8 cellular contexts compared by ENCODE assay signal in genomic region chr12:8081921-8082577, GRCh38. TPM values are rescaled to one million over a fixed set of nuclear protein-coding genes. Genes with fewer than 3 reads are reported as not detected.
DNase-seq lines count a peak whose midpoint lies in the region; ATAC-seq and TF ChIP-seq lines count a peak whose summit lies in the region.

Gene NECAP1 (plus strand): TSS chr12:8082274. CDS start chr12:8082289, 15 bp downstream.

- H3K9me3 ChIP-seq in smooth muscle cell (replicated peaks; ENCODE audit: low read depth), result no peaks in the 10 kb centered on the region

- H3K4me3 ChIP-seq in AG04449 (ENCODE audit: low read depth, low read length) (peak within 1 kb of the TSS; percentile 99), cardiac fibroblast (replicated peaks in 1 of 2; ENCODE audit: low read depth in 2 of 2, low read length in 2 of 2) (peak within 1 kb of the TSS; percentile 88 to 94), smooth muscle cell (peak within 1 kb of the TSS; percentile 90)

- CTCF ChIA-PET in AG04449 (lab: Yijun Ruan, JAX), result interaction anchor here (0.7 to 1.4 kb wide), 5 partner anchors 27 to 156 kb away, joined by 3 to 5 read pairs (median 3); no protein-coding TSS in a partner anchor
- CTCF ChIA-PET in WTC11 (lab: Charles Lee), result no interaction called here

- H3K36me3 Mint-ChIP-seq in WTC11, result no peaks in the 10 kb centered on the region

- peaks cover 46% of the 10 kb centered on the region for H3K79me2 ChIP-seq in smooth muscle cell (ENCODE audit: low read depth)

- no peaks in the 10 kb centered on the region for H3K27me3 ChIP-seq in smooth muscle cell (ENCODE audit: low read depth)

- H3K9me3 Mint-ChIP-seq in WTC11, result no peaks in the 10 kb centered on the region

- peak within 1 kb of the TSS; percentile 93 for H3K9ac ChIP-seq in smooth muscle cell (ENCODE audit: low read depth)

- WGBS in smooth muscle cell (ENCODE audit: low lambda C conversion rate), result under 1% methylated on average over 49 of the region's 49 CpGs

- POLR2A ChIA-PET in AG04449 (lab: Yijun Ruan, JAX), result no interaction called here
- POLR2A ChIA-PET in WTC11 (lab: Charles Lee), result interaction anchor here (0.6 kb wide), 1 partner anchor 421 kb away, joined by 3 read pairs; no protein-coding TSS in a partner anchor

- H3F3A ChIP-seq in smooth muscle cell (ENCODE audit: low read depth), result no peaks in the 10 kb centered on the region

- peak within 1 kb of the TSS; percentile 81 for H2AFZ ChIP-seq in smooth muscle cell (ENCODE audit: low read depth)

- peak within 1 kb of the TSS; percentile 77 for H3K27ac ChIP-seq in smooth muscle cell (ENCODE audit: low read depth)

- H3K4me2 ChIP-seq in smooth muscle cell, result peak within 1 kb of the TSS; percentile 90

- no peaks in the 10 kb centered on the region; the same call in 1 of the 2 replicates for H3K27me3 Mint-ChIP-seq in WTC11 (ENCODE audit: low read depth)

- H3K4me1 Mint-ChIP-seq in WTC11, result peaks cover 35% of the 10 kb centered on the region

- H3K27ac Mint-ChIP-seq in WTC11, result peak within 1 kb of the TSS; percentile 98

- H3K36me3 ChIP-seq in smooth muscle cell (ENCODE audit: low read depth), result no peaks in the 10 kb centered on the region

- peak within 1 kb of the TSS; percentile 96 for H3K4me3 Mint-ChIP-seq in WTC11

- H3K4me1 ChIP-seq in smooth muscle cell (ENCODE audit: low read depth), result peaks cover 10% of the 10 kb centered on the region

- ATAC-seq in GM18907 (IDR thresholded peaks at IDR 0.05; ENCODE audit: unreplicated experiment), result peak; percentile 92
- peak; percentile 93 for ATAC-seq in HG03159 (IDR thresholded peaks at IDR 0.05; ENCODE audit: unreplicated experiment)
- ATAC-seq in WTC11, result peak; percentile 91

- TF ChIP-seq CTCF in AG04449 (IDR thresholded peaks at IDR 0.05; ENCODE audit: insufficient read depth, low read length, missing control alignments), result no peak
- no peak for TF ChIP-seq CTCF in WTC11 (IDR thresholded peaks at IDR 0.05)
- TF ChIP-seq CTCF in cardiac fibroblast (IDR thresholded peaks at IDR 0.05; ENCODE audit: low read depth, low read length), result no peak
- no peak for TF ChIP-seq CTCF in smooth muscle cell (IDR thresholded peaks at IDR 0.05; ENCODE audit: borderline replicate concordance, insufficient read depth, poor library complexity, severe bottlenecking)

- peaks cover 5% of the 10 kb centered on the region for H4K20me1 ChIP-seq in smooth muscle cell (ENCODE audit: low read depth)

- DNase-seq in AG04449 (ENCODE audit: low read depth, low spot score) (peak; percentile 78), NCI-H2227 treated with DMSO at 0.1 percent for 48 hours (lab: John Stamatoyannopoulos, UW) (peak; percentile 90), WTC11 (ENCODE audit: low spot score) (peak; percentile 95), cardiac fibroblast (ENCODE audit: low read depth in 2 of 2) (peak; percentile 96 to 98), iPS-NIHi7 (ENCODE audit: extremely low spot score) (peak; percentile 95), smooth muscle cell (lab: John Stamatoyannopoulos, UW; ENCODE audit: unreplicated experiment) (peak; percentile 67)

TF ChIP-seq in WTC11, 78 proteins besides CTCF, POLR2A, EP300 and RAD21 (continues in another document):
- TF ChIP-seq FOXP1 (CRISPR knock-in tag; IDR thresholded peaks at IDR 0.05; ENCODE audit: borderline replicate concordance) (peak; percentile 72), MYBL2 (CRISPR knock-in tag; IDR thresholded peaks at IDR 0.05) (peak; percentile 78; the same call in 1 of the 2 replicates), GABPB1 (CRISPR knock-in tag; IDR thresholded peaks at IDR 0.05) (peak; percentile 93), ZBTB43 (CRISPR knock-in tag; IDR thresholded peaks at IDR 0.05) (0 out of 2 replicates have a peak, but pooled peaks have one; percentile 18), FOXK1 (CRISPR knock-in tag; IDR thresholded peaks at IDR 0.05) (peak; percentile 91), ATF3 (CRISPR knock-in tag; conservative IDR thresholded peaks at IDR 0.05) (peak; percentile 65; the same call in 1 of the 2 replicates), USF1 (CRISPR knock-in tag; IDR thresholded peaks at IDR 0.05) (peak; percentile 33; the same call in 1 of the 2 replicates), ETV6 (CRISPR knock-in tag; IDR thresholded peaks at IDR 0.05) (peak; percentile 82), CREM (CRISPR knock-in tag; IDR thresholded peaks at IDR 0.05) (peak; percentile 93), IRF1 (CRISPR knock-in tag; IDR thresholded peaks at IDR 0.05) (0 out of 2 replicates have a peak, but pooled peaks have one; percentile 7), TEAD1 (CRISPR knock-in tag; IDR thresholded peaks at IDR 0.05) (peak; percentile 19; the same call in 1 of the 2 replicates), MAX (CRISPR knock-in tag; IDR thresholded peaks at IDR 0.05) (peak; percentile 86), ARID4B (CRISPR knock-in tag; IDR thresholded peaks at IDR 0.05; ENCODE audit: borderline replicate concordance) (peak; percentile 54; the same call in 1 of the 2 replicates), ZNF232 (CRISPR knock-in tag; IDR thresholded peaks at IDR 0.05) (no peak), E2F5 (CRISPR knock-in tag; IDR thresholded peaks at IDR 0.05) (peak; percentile 65; the same call in 1 of the 2 replicates), ZBTB21 (CRISPR knock-in tag; IDR thresholded peaks at IDR 0.05; ENCODE audit: borderline replicate concordance) (peak; percentile 88)

RNA-seq across cellular contexts. Expression of gene NECAP1, which starts in this region (rescaled TPM):
- total RNA-seq in WTC11 (2021) (23.6 to 26.4 TPM (median 23.7 TPM) in 3 replicates), smooth muscle cell (49.3 and 54.9 TPM in 2 replicates)
- 31.7 and 31.9 TPM in 2 replicates for polyA plus RNA-seq in smooth muscle cell

Comparison
In these comparisons a context has a peak if more than half of its experiments do, and no peak if none do; other contexts are left out.
1. Peak in every context shown above with its lines: DNase-seq, ATAC-seq, H3K4me3 ChIP-seq and H3K27ac ChIP-seq.